In genomic region chr2:189854152-189854551, GRCh38 we compare ENCODE assay signal across 27 cellular contexts.
A peak's percentile ranks its signal among the peaks of the same experiment; 100 is the strongest.
DNase-seq lines count a peak whose midpoint lies in the region; ATAC-seq, FAIRE-seq and TF ChIP-seq lines count a peak whose summit lies in the region.
"Had no signal": no experiment of that assay in that cellular context is flagged by ENCODE, and none has a peak within 500 bp of the region (broad histone marks: within the 10 kb centered on the region; RNA-seq: fewer than 3 reads in every experiment).

No MANE protein-coding gene starts in this region.

- H3K9me3 Mint-ChIP-seq in chondrocyte (ENCODE audit: low read depth) (peaks cover 3% of the 10 kb centered on the region), type B pancreatic cell (no peaks in the 10 kb centered on the region)
- H3K9me3 Mint-ChIP-seq: activated CD4-positive, alpha-beta T cell treated with anti-CD3 and anti-CD28 coated beads, Interleukin-2, amount 10 ng/mL, durations not matched to agents 7 days and 5 days; activated naive CD8-positive, alpha-beta T cell treated with anti-CD3 and anti-CD28 coated beads, Interleukin-2, amount 10 ng/mL, durations not matched to agents 7 days and 5 days; CD8-positive, alpha-beta memory T cell; immature natural killer cell; natural killer cell treated with Interleukin-12 subunit alpha and Interleukin-12 subunit beta and Interleukin-15 and Interleukin-18, amount 100 ng/mL, for 72 hours; stimulated activated naive B cell treated with anti-CD40 and anti-IgM and Interleukin-4, amounts not matched to agents 10 μg/mL and 1 μg/mL and 100 μg/mL, for 72 hours had no signal

- H3K27ac Mint-ChIP-seq in chondrocyte (ENCODE audit: unreplicated experiment) (peak overlapping the region; percentile 91), type B pancreatic cell (no peak overlapping the region)
- H3K27ac Mint-ChIP-seq: activated CD4-positive, alpha-beta T cell treated with anti-CD3 and anti-CD28 coated beads, Interleukin-2, amount 10 ng/mL, durations not matched to agents 7 days and 5 days; activated naive CD8-positive, alpha-beta T cell treated with anti-CD3 and anti-CD28 coated beads, Interleukin-2, amount 10 ng/mL, durations not matched to agents 7 days and 5 days; CD8-positive, alpha-beta memory T cell; natural killer cell treated with Interleukin-12 subunit alpha and Interleukin-12 subunit beta and Interleukin-15 and Interleukin-18, amount 100 ng/mL, for 72 hours; stimulated activated naive B cell treated with anti-CD40 and anti-IgM and Interleukin-4, amounts not matched to agents 10 μg/mL and 1 μg/mL and 100 μg/mL, for 72 hours had no signal

- TF ChIP-seq CTCF in AG09319 (IDR thresholded peaks at IDR 0.05; ENCODE audit: low read depth, low read length): no peak
- TF ChIP-seq CTCF in chondrocyte (IDR thresholded peaks at IDR 0.05): no peak
- no peak for TF ChIP-seq CTCF in type B pancreatic cell (conservative IDR thresholded peaks at IDR 0.05)

- H3K4me1 Mint-ChIP-seq in chondrocyte (ENCODE audit: low read depth) (peaks cover 24% of the 10 kb centered on the region), type B pancreatic cell (ENCODE audit: unreplicated experiment) (no peaks in the 10 kb centered on the region)
- H3K4me1 Mint-ChIP-seq: activated CD4-positive, alpha-beta T cell treated with anti-CD3 and anti-CD28 coated beads, Interleukin-2, amount 10 ng/mL, durations not matched to agents 7 days and 5 days; activated naive CD8-positive, alpha-beta T cell treated with anti-CD3 and anti-CD28 coated beads, Interleukin-2, amount 10 ng/mL, durations not matched to agents 7 days and 5 days; immature natural killer cell had no signal

- peak; percentile 91 for FAIRE-seq in frontal cortex (lab: Jason Lieb, UNC)
- FAIRE-seq: GM18507, HTR-8/SVneo had no signal

- H3K4me3 Mint-ChIP-seq in chondrocyte (ENCODE audit: unreplicated experiment) (no peak overlapping the region), type B pancreatic cell (no peak overlapping the region)
- H3K4me3 Mint-ChIP-seq: activated CD4-positive, alpha-beta T cell treated with anti-CD3 and anti-CD28 coated beads, Interleukin-2, amount 10 ng/mL, durations not matched to agents 7 days and 5 days; activated naive CD8-positive, alpha-beta T cell treated with anti-CD3 and anti-CD28 coated beads, Interleukin-2, amount 10 ng/mL, durations not matched to agents 7 days and 5 days; CD8-positive, alpha-beta memory T cell; immature natural killer cell; natural killer cell treated with Interleukin-12 subunit alpha and Interleukin-12 subunit beta and Interleukin-15 and Interleukin-18, amount 100 ng/mL, for 72 hours; stimulated activated naive B cell treated with anti-CD40 and anti-IgM and Interleukin-4, amounts not matched to agents 10 μg/mL and 1 μg/mL and 100 μg/mL, for 72 hours had no signal

- H3K36me3 Mint-ChIP-seq in chondrocyte (ENCODE audit: low read depth): peaks cover 16% of the 10 kb centered on the region
- H3K36me3 Mint-ChIP-seq in type B pancreatic cell: peaks cover 13% of the 10 kb centered on the region

- DNase-seq in AG09319 (ENCODE audit: extremely low read depth, low read depth) (peak; percentile 25), HCEC 1CT (peak; percentile 5), chondrocyte (ENCODE audit: low spot score) (no peak), frontal cortex (ENCODE audit: low spot score in 2 of 2) (no peak), AG08395 (ENCODE audit: low spot score) (no peak), type B pancreatic cell (ENCODE audit: extremely low spot score, unreplicated experiment) (no peak)
- DNase-seq: activated CD4-positive, alpha-beta T cell treated with anti-CD3 and anti-CD28 coated beads, Interleukin-2, amount 10 ng/mL, durations not matched to agents 7 days and 5 days; activated effector memory CD4-positive, alpha-beta T cell treated with anti-CD3 and anti-CD28 coated beads, Interleukin-2, amount 50 U/mL, for 16 hours; activated naive CD8-positive, alpha-beta T cell treated with anti-CD3 and anti-CD28 coated beads, Interleukin-2, amount 10 ng/mL, durations not matched to agents 7 days and 5 days; BE2C; caudate nucleus; CD8-positive, alpha-beta memory T cell; dermis blood vessel endothelial cell; DMS 273 treated with DMSO at 0.1 percent for 48 hours; immature natural killer cell; KBM-7; mammary epithelial cell; NCI-H1092; NCI-H1694; NCI-H2171; occipital lobe; stimulated activated naive B cell treated with anti-CD40 and anti-IgM and Interleukin-4, amounts not matched to agents 10 μg/mL and 1 μg/mL and 100 μg/mL, for 72 hours had no signal

- H3K27me3 Mint-ChIP-seq in chondrocyte (ENCODE audit: low read depth): no peaks in the 10 kb centered on the region
- H3K27me3 Mint-ChIP-seq in type B pancreatic cell: no peaks in the 10 kb centered on the region
- H3K27me3 Mint-ChIP-seq: activated CD4-positive, alpha-beta T cell treated with anti-CD3 and anti-CD28 coated beads, Interleukin-2, amount 10 ng/mL, durations not matched to agents 7 days and 5 days; activated naive CD8-positive, alpha-beta T cell treated with anti-CD3 and anti-CD28 coated beads, Interleukin-2, amount 10 ng/mL, durations not matched to agents 7 days and 5 days; CD8-positive, alpha-beta memory T cell; natural killer cell treated with Interleukin-12 subunit alpha and Interleukin-12 subunit beta and Interleukin-15 and Interleukin-18, amount 100 ng/mL, for 72 hours; stimulated activated naive B cell treated with anti-CD40 and anti-IgM and Interleukin-4, amounts not matched to agents 10 μg/mL and 1 μg/mL and 100 μg/mL, for 72 hours had no signal

- ATAC-seq in HG03520 (IDR thresholded peaks at IDR 0.05; ENCODE audit: unreplicated experiment): no peak
- ATAC-seq in GM21737 (IDR thresholded peaks at IDR 0.05; ENCODE audit: unreplicated experiment): no peak
- ATAC-seq: natural killer cell treated with Interleukin-12 subunit alpha and Interleukin-12 subunit beta and Interleukin-15 and Interleukin-18, amount 100 ng/mL, for 72 hours; stimulated activated naive B cell treated with anti-CD40 and anti-IgM and Interleukin-4, amounts not matched to agents 10 μg/mL and 1 μg/mL and 100 μg/mL, for 72 hours had no signal

Comparison
In these comparisons a context has a peak if more than half of its experiments do, and no peak if none do; other contexts are left out.
1. DNase-seq: peak in AG09319 (single experiment) and HCEC 1CT (single experiment); none in chondrocyte (single experiment), frontal cortex (0 of 2), AG08395 (single experiment) and type B pancreatic cell (single experiment).